In genomic region chr19:49084206-49085019, GRCh38 we compare ENCODE assay signal across 8 cellular contexts. TPM values are rescaled to one million over a fixed set of nuclear protein-coding genes. Genes with fewer than 3 reads are reported as not detected.
DNase-seq lines count a peak whose midpoint lies in the region; ATAC-seq and TF ChIP-seq lines count a peak whose summit lies in the region.

No MANE protein-coding gene starts in this region.

- H3K36me3 ChIP-seq in ES-I3 (ENCODE audit: insufficient read depth, low read length) = peaks cover 13% of the 10 kb centered on the region

- peaks cover 14% of the 10 kb centered on the region for H3K4me1 Mint-ChIP-seq in progenitor cell of endocrine pancreas (ENCODE audit: low read depth)

- DNase-seq in RWPE1 (ENCODE audit: low spot score) (no peak), epithelial cell of proximal tubule (ENCODE audit: low read depth) (no peak), progenitor cell of endocrine pancreas (ENCODE audit: low spot score, unreplicated experiment) (no peak), HK-2 (ENCODE audit: unreplicated experiment) (no peak), NCI-H1092 treated with DMSO at 0.1 percent for 48 hours (lab: John Stamatoyannopoulos, UW) (no peak)

- POLR2A ChIA-PET in RWPE1 (lab: Yijun Ruan, JAX; ENCODE audit: low non-redundant PET) = no interaction called here

- peaks cover 9% of the 10 kb centered on the region for H3K36me3 Mint-ChIP-seq in progenitor cell of endocrine pancreas (ENCODE audit: insufficient read depth)

- H3K4me3 Mint-ChIP-seq in progenitor cell of endocrine pancreas (ENCODE audit: low read depth) = peak overlapping the region; percentile 95

- H3K27ac Mint-ChIP-seq in progenitor cell of endocrine pancreas = peak overlapping the region; percentile 81

- CTCF ChIA-PET in RWPE1 (lab: Yijun Ruan, JAX) = interaction anchor here (0.6 kb wide), 1 partner anchor 469 kb away, joined by 3 read pairs; the partner anchor contains the start of gene FAM83E

- peak overlapping the region; percentile 80 for H3K9ac ChIP-seq in ES-I3 (ENCODE audit: low read depth, low read length)

- H3K27ac ChIP-seq in RWPE1 = peak overlapping the region; percentile 84

- H3K9me3 ChIP-seq in ES-I3 (ENCODE audit: control insufficient read depth, insufficient read depth, low read length) = no peaks in the 10 kb centered on the region

- peak overlapping the region; percentile 66 for H3K4me3 ChIP-seq in epithelial cell of proximal tubule (ENCODE audit: low read depth, low read length)

- peaks cover 10% of the 10 kb centered on the region for H3K27me3 Mint-ChIP-seq in progenitor cell of endocrine pancreas

- TF ChIP-seq CTCF in RWPE1 (conservative IDR thresholded peaks at IDR 0.05; ENCODE audit: low read depth) (no peak), epithelial cell of proximal tubule (conservative IDR thresholded peaks at IDR 0.05; ENCODE audit: low read depth, low read length) (no peak), progenitor cell of endocrine pancreas (IDR thresholded peaks at IDR 0.05; ENCODE audit: unreplicated experiment) (no peak)

- no peaks in the 10 kb centered on the region; the same call in 1 of the 2 replicates for H3K4me1 ChIP-seq in ES-I3 (ENCODE audit: insufficient read depth, low read length)

- ATAC-seq in HG03432 (IDR thresholded peaks at IDR 0.05; ENCODE audit: unreplicated experiment) = no peak
- ATAC-seq in HG03097 (IDR thresholded peaks at IDR 0.05; ENCODE audit: low FRiP score, unreplicated experiment) = no peak

- no peaks in the 10 kb centered on the region for H3K9me3 Mint-ChIP-seq in progenitor cell of endocrine pancreas (ENCODE audit: low read depth)

RNA-seq across cellular contexts. Expression of gene SNRNP70, which starts 0.8 kb away (rescaled TPM):
- total RNA-seq in epithelial cell of proximal tubule (165 and 257 TPM in 2 replicates), progenitor cell of endocrine pancreas (355 and 363 TPM in 2 replicates)

RNA-seq across cellular contexts. Expression of gene KCNA7, which starts 11.9 kb away (rescaled TPM):
- not detected in 2 replicates for total RNA-seq in epithelial cell of proximal tubule
- total RNA-seq in progenitor cell of endocrine pancreas = not detected in 2 replicates

RNA-seq across cellular contexts. Expression of gene NTF4, which starts 19.8 kb away (rescaled TPM):
- total RNA-seq in epithelial cell of proximal tubule (0.22 and 1.3 TPM in 2 replicates), progenitor cell of endocrine pancreas (0.91 and 1.5 TPM in 2 replicates)

RNA-seq across cellular contexts. Expression of gene CGB7, which starts 26.9 kb away (rescaled TPM):
- 0.36 and 1.8 TPM in 2 replicates for total RNA-seq in epithelial cell of proximal tubule
- 0.38 and 0.80 TPM in 2 replicates for total RNA-seq in progenitor cell of endocrine pancreas

RNA-seq across cellular contexts. Expression of gene LIN7B, which starts 29.8 kb away (rescaled TPM):
- total RNA-seq in epithelial cell of proximal tubule = 2.2 and 3.7 TPM in 2 replicates
- total RNA-seq in progenitor cell of endocrine pancreas = 7.0 and 9.3 TPM in 2 replicates
